Comparison of ENCODE assay signal across 23 cellular contexts in genomic region chr9:128142596-128142995, GRCh38. TPM values are rescaled to one million over a fixed set of nuclear protein-coding genes. Genes with fewer than 3 reads are reported as not detected.
"Had no signal": no experiment of that assay in that cellular context is flagged by ENCODE, and none has a peak within 500 bp of the region (broad histone marks: within the 10 kb centered on the region; RNA-seq: fewer than 3 reads in every experiment).

No MANE protein-coding gene starts in this region.

- FAIRE-seq: endothelial cell of umbilical vein had no signal

- H3K4me3 ChIP-seq: adrenal gland, esophagus squamous epithelium, thyroid gland had no signal

- H3K9me3 Mint-ChIP-seq: activated T-helper 17 cell treated with anti-CD3 and anti-CD28 coated beads, Interleukin-2, amount 50 U/mL, for 72 hours; immature natural killer cell; naive thymus-derived CD8-positive, alpha-beta T cell had no signal

- H3K27me3 Mint-ChIP-seq: activated CD8-positive, alpha-beta memory T cell treated with anti-CD3 and anti-CD28 coated beads, Interleukin-2, amount 10 ng/mL, durations not matched to agents 7 days and 5 days; activated T-helper 17 cell treated with anti-CD3 and anti-CD28 coated beads, Interleukin-2, amount 50 U/mL, for 72 hours; naive thymus-derived CD8-positive, alpha-beta T cell had no signal

- H3K4me1 Mint-ChIP-seq: immature natural killer cell had no signal

- H3K36me3 Mint-ChIP-seq: activated CD8-positive, alpha-beta memory T cell treated with anti-CD3 and anti-CD28 coated beads, Interleukin-2, amount 10 ng/mL, durations not matched to agents 7 days and 5 days; immature natural killer cell; naive thymus-derived CD8-positive, alpha-beta T cell had no signal

- H3K4me1 ChIP-seq: adrenal gland, parathyroid adenoma had no signal

- H3K27ac Mint-ChIP-seq: activated CD8-positive, alpha-beta memory T cell treated with anti-CD3 and anti-CD28 coated beads, Interleukin-2, amount 10 ng/mL, durations not matched to agents 7 days and 5 days had no signal

- H3K27ac ChIP-seq: adrenal gland, esophagus squamous epithelium, parathyroid adenoma, thyroid gland, WERI-Rb-1 had no signal

- DNase-seq: activated CD4-positive, alpha-beta T cell treated with anti-CD3 and anti-CD28 coated beads for 1 hour; activated CD4-positive, alpha-beta T cell treated with anti-CD3 and anti-CD28 coated beads, Interleukin-2, amount 50 U/mL, for 48 hours; activated CD8-positive, alpha-beta memory T cell treated with anti-CD3 and anti-CD28 coated beads, Interleukin-2, amount 10 ng/mL, durations not matched to agents 7 days and 5 days; activated naive CD4-positive, alpha-beta T cell; dermis blood vessel endothelial cell; effector memory CD4-positive, alpha-beta T cell; esophagus squamous epithelium; immature natural killer cell; kidney glomerular epithelial cell; mesendoderm; stimulated activated CD4-positive, alpha-beta T cell treated with anti-CD3 and anti-CD28 coated beads, Interleukin-12 subunit alpha, Interleukin-12 subunit beta, amount 100 ng/mL, for 4 hours; stimulated activated CD4-positive, alpha-beta T cell treated with anti-CD3 and anti-CD28 coated beads, Interleukin-1b, Interleukin-23, amount 100 ng/mL, for 48 hours; stimulated activated CD8-positive, alpha-beta memory T cell treated with anti-CD3 and anti-CD28 coated beads, Interleukin-4, amount 100 ng/mL, for 48 hours; stimulated activated naive CD4-positive, alpha-beta T cell treated with Interleukin-2 at 50 U/mL for 16 hours; SW 1271; thyroid gland; WERI-Rb-1 had no signal

- H3K9me3 ChIP-seq: adrenal gland, esophagus squamous epithelium, thyroid gland had no signal

- ATAC-seq: activated T-helper 17 cell treated with anti-CD3 and anti-CD28 coated beads, Interleukin-2, amount 50 U/mL, for 72 hours had no signal

- H3K27me3 ChIP-seq: adrenal gland, esophagus squamous epithelium, thyroid gland had no signal

- H3K36me3 ChIP-seq: adrenal gland, esophagus squamous epithelium, thyroid gland, WERI-Rb-1 had no signal

- H3K4me3 Mint-ChIP-seq: activated CD8-positive, alpha-beta memory T cell treated with anti-CD3 and anti-CD28 coated beads, Interleukin-2, amount 10 ng/mL, durations not matched to agents 7 days and 5 days; immature natural killer cell had no signal

RNA-seq across cellular contexts. Expression of gene LCN2, which starts 6.7 kb away (rescaled TPM):
- total RNA-seq: activated CD8-positive, alpha-beta memory T cell treated with anti-CD3 and anti-CD28 coated beads, Interleukin-2, amount 10 ng/mL, durations not matched to agents 7 days and 5 days; activated T-helper 17 cell treated with anti-CD3 and anti-CD28 coated beads, Interleukin-2, amount 50 U/mL, for 72 hours; dermis blood vessel endothelial cell; endothelial cell of umbilical vein; naive thymus-derived CD8-positive, alpha-beta T cell; T-helper 2 cell treated with Interferon-gamma antibody and Interleukin-4, amounts not matched to agents 100 ng/mL and 5 ng/mL, for 36 hours had no signal
- polyA plus RNA-seq: endothelial cell of umbilical vein; naive thymus-derived CD8-positive, alpha-beta T cell had no signal
